Comparison of ENCODE assay signal across 1 cellular context in genomic region chr12:70415987-70416386, GRCh38.
TF ChIP-seq lines count a peak whose summit lies in the region.

No MANE protein-coding gene starts in this region.

TF ChIP-seq in WTC11, 78 proteins besides CTCF, POLR2A, EP300 and RAD21 (continued from another document):
- TF ChIP-seq ZMAT4 (CRISPR knock-in tag; IDR thresholded peaks at IDR 0.05) = no peak
- TF ChIP-seq FOXK1 (CRISPR knock-in tag; IDR thresholded peaks at IDR 0.05) = no peak
- no peak for TF ChIP-seq ESRRA (CRISPR knock-in tag; IDR thresholded peaks at IDR 0.05; ENCODE audit: borderline replicate concordance)
- no peak for TF ChIP-seq MYBL2 (CRISPR knock-in tag; IDR thresholded peaks at IDR 0.05)
- TF ChIP-seq NR1H2 (CRISPR knock-in tag; IDR thresholded peaks at IDR 0.05) = no peak
- TF ChIP-seq HMGXB4 (CRISPR knock-in tag; IDR thresholded peaks at IDR 0.05) = no peak
- TF ChIP-seq ZNF138 (CRISPR knock-in tag; conservative IDR thresholded peaks at IDR 0.05) = no peak
- no peak for TF ChIP-seq GRHL2 (CRISPR knock-in tag; IDR thresholded peaks at IDR 0.05; ENCODE audit: insufficient replicate concordance, severe bottlenecking)
- no peak for TF ChIP-seq SMAD3 (CRISPR knock-in tag; IDR thresholded peaks at IDR 0.05; ENCODE audit: borderline replicate concordance)
- TF ChIP-seq USF1 (CRISPR knock-in tag; IDR thresholded peaks at IDR 0.05) = no peak
- no peak for TF ChIP-seq ZNF121 (CRISPR knock-in tag; IDR thresholded peaks at IDR 0.05)
TF ChIP-seq in WTC11: peak in this region for 0.
